In the genomic region with DNA sequence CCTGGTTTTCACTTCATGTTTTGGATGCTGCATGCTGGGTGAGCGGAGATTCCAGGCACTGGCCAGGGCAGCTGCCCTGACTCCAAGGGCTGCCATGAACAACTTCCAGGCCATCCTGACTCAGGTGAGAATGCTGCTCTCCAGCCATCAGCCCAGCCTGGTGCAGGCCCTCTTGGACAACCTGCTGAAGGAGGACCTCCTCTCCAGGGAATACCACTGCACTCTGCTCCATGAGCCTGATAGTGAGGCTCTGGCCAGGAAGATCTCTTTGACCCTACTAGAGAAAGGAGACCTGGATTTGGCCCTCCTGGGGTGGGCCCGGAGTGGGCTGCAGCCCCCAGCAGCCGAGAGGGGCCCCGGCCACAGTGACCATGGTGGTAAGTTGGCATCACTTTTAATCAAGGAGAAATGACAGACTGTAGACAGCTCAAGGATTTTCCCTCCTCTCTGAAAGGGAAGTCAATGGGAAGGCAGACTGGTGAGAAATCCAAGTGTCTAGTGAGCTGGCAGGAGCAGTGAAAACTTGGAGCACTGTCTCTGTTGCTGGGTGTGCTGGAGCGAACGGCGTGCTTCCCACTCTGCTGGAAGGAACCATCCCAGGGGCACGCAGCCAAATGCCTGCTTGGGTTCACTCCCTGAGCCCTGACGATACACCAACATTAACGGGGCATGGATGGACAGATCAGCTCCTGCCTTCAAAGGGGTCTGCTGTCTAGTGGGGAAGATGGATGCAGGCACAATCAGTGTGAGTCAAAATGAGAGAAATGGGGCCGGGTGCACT, we compare ENCODE assay signal across 21 cellular contexts. TPM values are rescaled to one million over a fixed set of nuclear protein-coding genes. Genes with fewer than 3 reads are reported as not detected.
DNase-seq lines count a peak whose midpoint lies in the region; ATAC-seq, FAIRE-seq and TF ChIP-seq lines count a peak whose summit lies in the region.
"Had no signal": no experiment of that assay in that cellular context is flagged by ENCODE, and none has a peak within 500 bp of the region (broad histone marks: within the 10 kb centered on the region; RNA-seq: fewer than 3 reads in every experiment).

No MANE protein-coding gene starts in this region.

- no peak for TF ChIP-seq POLR2A in heart left ventricle (IDR thresholded peaks at IDR 0.05)

- no peaks in the 10 kb centered on the region for H3K36me3 ChIP-seq in MG63
- no peaks in the 10 kb centered on the region for H3K36me3 ChIP-seq in heart left ventricle
- H3K36me3 ChIP-seq: gastrocnemius medialis, HAP-1, ovary had no signal

- ATAC-seq in heart left ventricle: peak in 1 of 4 donors; percentile 11
- ATAC-seq in GM19035 (IDR thresholded peaks at IDR 0.05; ENCODE audit: unreplicated experiment): no peak
- ATAC-seq: left colon had no signal

- no peak overlapping the region for H3K4me3 ChIP-seq in AG10803 (ENCODE audit: low read length)
- no peak overlapping the region for H3K4me3 ChIP-seq in MG63
- peak overlapping the region in 8 of 12 donors; percentile 9 to 40 (median 30) for H3K4me3 ChIP-seq in heart left ventricle
- H3K4me3 ChIP-seq: gastrocnemius medialis, HAP-1, ovary, smooth muscle cell had no signal

- intact Hi-C loops in heart left ventricle (cut with DNase I): loop anchor here in 2 of 10 donors (2.0 to 5.0 kb wide), 2 partner anchors 34 kb away; no protein-coding TSS in a partner anchor

- 67 to 83% (median 73%) methylated on average over 9 to 11 of the region's 11 CpGs for WGBS in heart left ventricle, 4 donors

- TF ChIP-seq CTCF in AG10803 (conservative IDR thresholded peaks at IDR 0.05; ENCODE audit: low read length): no peak
- no peak for TF ChIP-seq CTCF in heart left ventricle (IDR thresholded peaks at IDR 0.05)

- H3K27me3 ChIP-seq in MG63 (0 out of 2 replicates have a peak, but pooled peaks cover under 1% of the 10 kb centered on the region), heart left ventricle (peaks cover 0 to 9% (median 0%) of the 10 kb centered on the region in 9 donors)
- H3K27me3 ChIP-seq: gastrocnemius medialis, ovary had no signal

- H3K4me1 ChIP-seq in heart left ventricle: peaks cover 0 to 69% (median 22%) of the 10 kb centered on the region in 12 donors
- H3K4me1 ChIP-seq: HAP-1 had no signal

- DNase-seq in AG10803 (ENCODE audit: low read depth) (peak; percentile 17), MG63 (peak; percentile 70), heart left ventricle (peak in 4 of 5 donors; percentile 21 to 74 (median 55)), pons (ENCODE audit: low spot score) (peak; percentile 19), GM19239 (ENCODE audit: insufficient read length, low spot score) (no peak), NCI-H526 (lab: John Stamatoyannopoulos, UW) (no peak)
- DNase-seq in stimulated activated CD4-positive, alpha-beta T cell treated with anti-CD3 and anti-CD28 coated beads, Interleukin-4, amount 100 ng/mL, for 1 hour: no peak
- DNase-seq: activated CD4-positive, alpha-beta memory T cell treated with anti-CD3 and anti-CD28 coated beads for 36 hours; activated T-cell treated with anti-CD3 and anti-CD28 coated beads, Interleukin-2, amount 50 U/mL, for 48 hours; CD8-positive, alpha-beta memory T cell; dermis blood vessel endothelial cell; DND-41; gastrocnemius medialis; left colon; NCI-H2227 treated with DMSO at 0.1 percent for 48 hours; SW 1271 had no signal

- peak overlapping the region in 5 of 12 donors; percentile 17 to 92 (median 25) for H3K27ac ChIP-seq in heart left ventricle
- H3K27ac ChIP-seq: gastrocnemius medialis, ovary had no signal

- FAIRE-seq in GM19239 (lab: Jason Lieb, UNC): no peak

- no peaks in the 10 kb centered on the region for H3K9me3 ChIP-seq in MG63
- H3K9me3 ChIP-seq in heart left ventricle: no peaks in the 10 kb centered on the region
- H3K9me3 ChIP-seq: gastrocnemius medialis, HAP-1, ovary had no signal

RNA-seq across cellular contexts. Expression of a gene that starts 10.6 kb away (rescaled TPM):
- total RNA-seq in MG63 (2014; rRNA removed; shearing (Covaris generic); ENCODE audit: low replicate concordance): not detected in 2 replicates
- 10 to 100 TPM in 3 of 9 donors, 1 to 10 TPM in 6; 1.6 to 73.9 (median 8.2) TPM for total RNA-seq in heart left ventricle
- polyA plus RNA-seq in heart left ventricle: 10 to 100 TPM in 1 of 2 donors, 1 to 10 TPM in 1; 2.6 to 10.8 TPM
- total RNA-seq: A673, smooth muscle cell had no signal

RNA-seq across cellular contexts. Expression of a gene that starts 47.8 kb away (rescaled TPM):
- not detected in 2 replicates for total RNA-seq in MG63 (2014; rRNA removed; shearing (Covaris generic); ENCODE audit: low replicate concordance)
- total RNA-seq in heart left ventricle: under 1 TPM in 5 of 9 donors, not detected in 4; 0.30 to 0.95 (median 0.34) TPM
- polyA plus RNA-seq in heart left ventricle: under 1 TPM; 0.08 TPM
- total RNA-seq: A673; activated CD4-positive, alpha-beta memory T cell treated with anti-CD3 and anti-CD28 coated beads for 36 hours; CD8-positive, alpha-beta memory T cell; dermis blood vessel endothelial cell; gastrocnemius medialis had no signal

Comparison
In these comparisons a context has a peak if more than half of its experiments do, and no peak if none do; other contexts are left out.
1. DNase-seq: peak in AG10803 (single experiment), MG63 (single experiment), heart left ventricle (4 of 5) and pons (single experiment); none in GM19239 (single experiment), stimulated activated CD4-positive, alpha-beta T cell treated with anti-CD3 and anti-CD28 coated beads, Interleukin-4, amount 100 ng/mL, for 1 hour (single experiment) and NCI-H526 (0 of 2).
2. H3K4me3 ChIP-seq: peak in heart left ventricle (8 of 12); none in AG10803 (single experiment) and MG63 (single experiment).